In genomic region chr5:54766748-54767147, GRCh38 we compare ENCODE assay signal across 1 cellular context.
TF ChIP-seq lines count a peak whose summit lies in the region.

No MANE protein-coding gene starts in this region.

TF ChIP-seq in GM12878, 131 proteins besides CTCF, POLR2A, EP300 and RAD21:
- no peak for TF ChIP-seq HSF1 (IDR thresholded peaks at IDR 0.05; ENCODE audit: low read depth, low read length)
- TF ChIP-seq SMC3 (IDR thresholded peaks at IDR 0.05; ENCODE audit: borderline replicate concordance, low read length): peak; percentile 6; the same call in 1 of the 2 replicates
TF ChIP-seq in GM12878: peak in this region for 1.
